1 cellular context compared by ENCODE assay signal in genomic region chr5:17290620-17290974, GRCh38.
TF ChIP-seq lines count a peak whose summit lies in the region.

No MANE protein-coding gene starts in this region.

TF ChIP-seq in GM12878, 131 proteins besides CTCF, POLR2A, EP300 and RAD21 (continued from another document):
- TF ChIP-seq, protein P1, sequence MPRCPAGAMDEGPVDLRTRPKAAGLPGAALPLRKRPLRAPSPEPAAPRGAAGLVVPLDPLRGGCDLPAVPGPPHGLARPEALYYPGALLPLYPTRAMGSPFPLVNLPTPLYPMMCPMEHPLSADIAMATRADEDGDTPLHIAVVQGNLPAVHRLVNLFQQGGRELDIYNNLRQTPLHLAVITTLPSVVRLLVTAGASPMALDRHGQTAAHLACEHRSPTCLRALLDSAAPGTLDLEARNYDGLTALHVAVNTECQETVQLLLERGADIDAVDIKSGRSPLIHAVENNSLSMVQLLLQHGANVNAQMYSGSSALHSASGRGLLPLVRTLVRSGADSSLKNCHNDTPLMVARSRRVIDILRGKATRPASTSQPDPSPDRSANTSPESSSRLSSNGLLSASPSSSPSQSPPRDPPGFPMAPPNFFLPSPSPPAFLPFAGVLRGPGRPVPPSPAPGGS (IDR thresholded peaks at IDR 0.05; ENCODE audit: borderline replicate concordance, insufficient read depth, low read depth, low read length, poor library complexity, severe bottlenecking), result peak; percentile 84
TF ChIP-seq in GM12878: peak in this region for 1.
